ENCODE assay signal across 25 cellular contexts in the genomic region with DNA sequence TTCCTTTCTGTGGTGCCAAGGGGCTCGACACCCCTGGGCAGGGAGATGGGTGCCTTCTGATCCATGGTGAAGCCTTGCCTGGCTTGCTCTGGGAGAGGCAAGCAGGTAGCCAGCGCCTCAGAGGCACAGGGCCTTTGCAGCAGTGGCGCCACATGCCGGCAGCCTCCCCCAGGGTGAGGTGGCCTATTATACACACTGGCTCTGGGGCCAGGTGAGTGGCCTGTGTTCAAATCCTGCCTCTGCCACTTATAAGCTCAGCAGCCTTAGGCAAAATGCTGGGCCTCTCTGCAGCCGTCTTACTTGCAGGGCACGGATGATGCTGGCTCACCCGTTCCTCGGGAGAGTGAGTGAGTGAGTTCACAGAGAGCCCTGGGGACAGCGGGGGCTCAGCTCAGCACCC.
"Had no signal": no experiment of that assay in that cellular context is flagged by ENCODE, and none has a peak within 500 bp of the region (broad histone marks: within the 10 kb centered on the region; RNA-seq: fewer than 3 reads in every experiment).

No MANE protein-coding gene starts in this region.

- H3K4me3 ChIP-seq: left lung, lower lobe of right lung, pancreas, right atrium auricular region, right lobe of liver, smooth muscle cell, tibial nerve, upper lobe of right lung had no signal

- H3K27ac ChIP-seq: left lung, lower lobe of right lung, pancreas, right atrium auricular region, right lobe of liver, tibial nerve, upper lobe of right lung had no signal

- H3K4me1 ChIP-seq: left lung, lower lobe of right lung, pancreas, right atrium auricular region, right lobe of liver, upper lobe of right lung had no signal

- H3K9me3 Mint-ChIP-seq: neural crest cell; stimulated activated memory B cell treated with anti-CD40 and anti-IgM and Interleukin-4, amounts not matched to agents 10 μg/mL and 1 μg/mL and 100 μg/mL, for 72 hours; stimulated activated naive CD8-positive, alpha-beta T cell treated with anti-CD3 and anti-CD28 coated beads, Interleukin-15, amount 100 ng/mL, for 72 hours had no signal

- H3K27me3 ChIP-seq: pancreas, right atrium auricular region, right lobe of liver had no signal

- H3K9me3 ChIP-seq: left lung, lower lobe of right lung, pancreas, right atrium auricular region, right lobe of liver, upper lobe of right lung had no signal

- H3K36me3 ChIP-seq: left lung, lower lobe of right lung, pancreas, right atrium auricular region, right lobe of liver, tibial nerve, upper lobe of right lung had no signal

- ATAC-seq: left colon; left lung; naive thymus-derived CD8-positive, alpha-beta T cell; pancreas; stimulated activated memory B cell treated with anti-CD40 and anti-IgM and Interleukin-4, amounts not matched to agents 10 μg/mL and 1 μg/mL and 100 μg/mL, for 72 hours; stimulated activated naive CD8-positive, alpha-beta T cell treated with anti-CD3 and anti-CD28 coated beads, Interleukin-15, amount 100 ng/mL, for 72 hours; upper lobe of right lung had no signal

- H3K4me3 Mint-ChIP-seq: immature natural killer cell; naive thymus-derived CD8-positive, alpha-beta T cell; nephron; neural crest cell; stimulated activated memory B cell treated with anti-CD40 and anti-IgM and Interleukin-4, amounts not matched to agents 10 μg/mL and 1 μg/mL and 100 μg/mL, for 72 hours; stimulated activated naive CD8-positive, alpha-beta T cell treated with anti-CD3 and anti-CD28 coated beads, Interleukin-15, amount 100 ng/mL, for 72 hours had no signal

- H3K4me2 ChIP-seq: smooth muscle cell had no signal

- H3K4me1 Mint-ChIP-seq: immature natural killer cell; naive thymus-derived CD8-positive, alpha-beta T cell; stimulated activated memory B cell treated with anti-CD40 and anti-IgM and Interleukin-4, amounts not matched to agents 10 μg/mL and 1 μg/mL and 100 μg/mL, for 72 hours; stimulated activated naive CD8-positive, alpha-beta T cell treated with anti-CD3 and anti-CD28 coated beads, Interleukin-15, amount 100 ng/mL, for 72 hours had no signal

- H3K36me3 Mint-ChIP-seq: immature natural killer cell; naive thymus-derived CD8-positive, alpha-beta T cell; stimulated activated memory B cell treated with anti-CD40 and anti-IgM and Interleukin-4, amounts not matched to agents 10 μg/mL and 1 μg/mL and 100 μg/mL, for 72 hours had no signal

- DNase-seq: hypothalamus; immature natural killer cell; kidney; left colon; left lung; lower lobe of right lung; mammary epithelial cell; mesenchymal stem cell; naive thymus-derived CD8-positive, alpha-beta T cell; pancreas; right lobe of liver; stimulated activated CD4-positive, alpha-beta T cell treated with anti-CD3 and anti-CD28 coated beads, Interleukin-1b, Interleukin-23, amount 100 ng/mL, for 48 hours; stimulated activated CD4-positive, alpha-beta T cell treated with anti-CD3 and anti-CD28 coated beads, Interleukin-2, amount 100 ng/mL, for 48 hours; stimulated activated CD4-positive, alpha-beta T cell treated with anti-CD3 and anti-CD28 coated beads, Interleukin-4, amount 100 ng/mL, for 4 hours; stimulated activated CD8-positive, alpha-beta memory T cell treated with anti-CD3 and anti-CD28 coated beads, Interleukin-4, amount 100 ng/mL, for 48 hours; stimulated activated naive CD4-positive, alpha-beta T cell treated with Interleukin-2 at 50 U/mL for 16 hours; stimulated activated naive CD8-positive, alpha-beta T cell treated with anti-CD3 and anti-CD28 coated beads, Interleukin-15, amount 100 ng/mL, for 72 hours; substantia nigra; upper lobe of right lung had no signal

- H3K27ac Mint-ChIP-seq: immature natural killer cell; naive thymus-derived CD8-positive, alpha-beta T cell; nephron; stimulated activated memory B cell treated with anti-CD40 and anti-IgM and Interleukin-4, amounts not matched to agents 10 μg/mL and 1 μg/mL and 100 μg/mL, for 72 hours; stimulated activated naive CD8-positive, alpha-beta T cell treated with anti-CD3 and anti-CD28 coated beads, Interleukin-15, amount 100 ng/mL, for 72 hours had no signal
